In the genomic region with DNA sequence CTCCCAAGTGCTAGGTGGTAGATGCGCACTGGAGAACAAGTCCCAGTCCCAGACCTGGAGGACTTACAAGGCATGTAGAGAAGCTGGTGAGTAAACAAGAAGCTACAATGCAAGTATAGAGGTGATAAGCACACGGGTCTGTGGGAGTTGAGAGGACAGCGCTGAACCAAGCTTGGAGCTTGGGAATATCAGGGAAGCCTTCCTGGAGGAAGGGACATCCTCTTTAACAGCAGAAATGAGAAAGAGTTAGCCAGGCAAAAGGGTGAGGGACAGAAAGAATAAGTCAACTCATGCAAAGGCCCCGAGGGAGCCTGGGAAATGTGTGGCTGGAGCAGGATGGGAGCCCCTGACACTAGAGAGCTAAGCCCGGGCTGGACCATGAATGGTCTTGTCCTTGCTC, we compare ENCODE assay signal across 28 cellular contexts. TPM values are rescaled to one million over a fixed set of nuclear protein-coding genes. Genes with fewer than 3 reads are reported as not detected.
"Had no signal": no experiment of that assay in that cellular context is flagged by ENCODE, and none has a peak within 500 bp of the region (broad histone marks: within the 10 kb centered on the region; RNA-seq: fewer than 3 reads in every experiment).

No MANE protein-coding gene starts in this region.

- H3K27ac ChIP-seq: colonic mucosa, dorsolateral prefrontal cortex, gastroesophageal sphincter, left ventricle myocardium inferior, pancreas, stomach, thoracic aorta, upper lobe of right lung, VCaP had no signal

- H3K9me3 ChIP-seq: colonic mucosa, gastroesophageal sphincter, left ventricle myocardium inferior, pancreas, stomach, thoracic aorta, upper lobe of right lung had no signal

- H3K4me2 ChIP-seq: smooth muscle cell had no signal

- H3K4me3 ChIP-seq: colonic mucosa, dorsolateral prefrontal cortex, gastroesophageal sphincter, left ventricle myocardium inferior, pancreas, smooth muscle cell, stomach, thoracic aorta, upper lobe of right lung had no signal

- H3K27me3 ChIP-seq: colonic mucosa, pancreas, stomach, upper lobe of right lung had no signal

- FAIRE-seq: astrocyte, pancreas had no signal

- H3K9me3 Mint-ChIP-seq: activated T-cell treated with anti-CD3 and anti-CD28 coated beads, Interleukin-2, amount 50 U/mL, for 24 hours; activated T-helper 17 cell treated with anti-CD3 and anti-CD28 coated beads, Interleukin-2, amount 50 U/mL, for 72 hours; effector memory CD8-positive, alpha-beta T cell; nephron; stimulated activated memory B cell treated with anti-CD40 and anti-IgM and Interleukin-4, amounts not matched to agents 10 μg/mL and 1 μg/mL and 100 μg/mL, for 72 hours; T-helper 2 cell treated with Interferon-gamma antibody and Interleukin-4, amounts not matched to agents 5 μg/mL and 100 μg/mL, for 36 hours had no signal

- DNase-seq: activated CD4-positive, CD25-positive, alpha-beta regulatory T cell treated with anti-CD3 and anti-CD28 coated beads, Interleukin-2, amount 50 U/mL, for 72 hours; activated CD8-positive, alpha-beta memory T cell treated with anti-CD3 and anti-CD28 coated beads for 24 hours; activated CD8-positive, alpha-beta memory T cell treated with anti-CD3 and anti-CD28 coated beads, Interleukin-2, amount 50 U/mL, for 4 hours; activated naive CD4-positive, alpha-beta T cell; activated T-cell treated with anti-CD3 and anti-CD28 coated beads, Interleukin-2, amount 50 U/mL, for 24 hours; colonic mucosa; dorsolateral prefrontal cortex; effector memory CD8-positive, alpha-beta T cell; head of caudate nucleus; hypothalamus; left ventricle myocardium inferior; midbrain; pancreas; stimulated activated CD4-positive, alpha-beta T cell treated with anti-CD3 and anti-CD28 coated beads, Interleukin-15, amount 100 ng/mL, for 24 hours; stomach; upper lobe of right lung had no signal

- H3K36me3 Mint-ChIP-seq: activated naive CD8-positive, alpha-beta T cell; stimulated activated memory B cell treated with anti-CD40 and anti-IgM and Interleukin-4, amounts not matched to agents 10 μg/mL and 1 μg/mL and 100 μg/mL, for 72 hours had no signal

- H3K27me3 Mint-ChIP-seq: activated naive CD8-positive, alpha-beta T cell; activated T-cell treated with anti-CD3 and anti-CD28 coated beads, Interleukin-2, amount 50 U/mL, for 24 hours; activated T-helper 17 cell treated with anti-CD3 and anti-CD28 coated beads, Interleukin-2, amount 50 U/mL, for 72 hours; effector memory CD8-positive, alpha-beta T cell had no signal

- H3K4me3 Mint-ChIP-seq: activated naive CD8-positive, alpha-beta T cell; activated T-cell treated with anti-CD3 and anti-CD28 coated beads, Interleukin-2, amount 50 U/mL, for 24 hours; activated T-helper 17 cell treated with anti-CD3 and anti-CD28 coated beads, Interleukin-2, amount 50 U/mL, for 72 hours; effector memory CD8-positive, alpha-beta T cell; nephron; stimulated activated memory B cell treated with anti-CD40 and anti-IgM and Interleukin-4, amounts not matched to agents 10 μg/mL and 1 μg/mL and 100 μg/mL, for 72 hours; T-helper 2 cell treated with Interferon-gamma antibody and Interleukin-4, amounts not matched to agents 5 μg/mL and 100 μg/mL, for 36 hours had no signal

- H3K36me3 ChIP-seq: colonic mucosa, gastroesophageal sphincter, left ventricle myocardium inferior, pancreas, stomach, thoracic aorta, upper lobe of right lung had no signal

- ATAC-seq: activated T-helper 17 cell treated with anti-CD3 and anti-CD28 coated beads, Interleukin-2, amount 50 U/mL, for 72 hours; effector memory CD8-positive, alpha-beta T cell; gastroesophageal sphincter; pancreas; sciatic nerve; stimulated activated memory B cell treated with anti-CD40 and anti-IgM and Interleukin-4, amounts not matched to agents 10 μg/mL and 1 μg/mL and 100 μg/mL, for 72 hours; upper lobe of right lung had no signal

- H3K27ac Mint-ChIP-seq: activated naive CD8-positive, alpha-beta T cell; activated T-cell treated with anti-CD3 and anti-CD28 coated beads, Interleukin-2, amount 50 U/mL, for 24 hours; activated T-helper 17 cell treated with anti-CD3 and anti-CD28 coated beads, Interleukin-2, amount 50 U/mL, for 72 hours; nephron; stimulated activated memory B cell treated with anti-CD40 and anti-IgM and Interleukin-4, amounts not matched to agents 10 μg/mL and 1 μg/mL and 100 μg/mL, for 72 hours; T-helper 2 cell treated with Interferon-gamma antibody and Interleukin-4, amounts not matched to agents 5 μg/mL and 100 μg/mL, for 36 hours had no signal

RNA-seq across cellular contexts. Expression of gene AQP7, which starts 17.5 kb away (rescaled TPM):
- total RNA-seq: lung microvascular endothelial cell had no signal
